In the genomic region with DNA sequence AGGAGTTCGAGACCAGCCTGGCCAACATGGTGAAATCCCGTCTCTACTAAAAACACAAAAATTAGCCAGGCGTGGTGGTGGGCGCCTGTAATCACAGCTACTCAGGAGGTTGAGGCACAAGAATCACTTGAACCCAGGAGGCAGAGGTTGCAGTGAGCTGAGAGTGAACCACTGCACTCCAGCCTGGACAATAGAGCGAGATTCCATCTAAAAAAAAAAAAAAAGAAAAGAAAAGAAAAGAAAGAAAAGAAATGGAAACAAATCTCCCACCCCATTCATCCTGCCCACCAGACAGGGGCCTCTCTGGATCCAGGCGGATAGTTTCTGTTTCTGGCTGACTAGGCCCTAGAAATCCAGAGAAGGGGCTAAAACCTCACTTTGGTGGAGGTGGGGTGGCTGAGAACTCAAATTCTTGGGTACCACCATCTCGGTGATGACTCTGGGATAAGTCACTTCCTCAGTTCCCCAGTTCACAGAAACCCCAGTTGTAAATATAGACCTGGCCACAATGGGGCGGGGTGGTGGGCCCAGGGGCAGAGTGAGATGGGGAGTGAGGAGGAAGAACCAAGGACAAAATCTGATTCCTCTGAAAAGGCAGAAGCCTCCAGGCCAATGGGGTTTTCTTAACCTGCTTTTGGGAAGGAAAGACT, we compare ENCODE assay signal across 11 cellular contexts. TPM values are rescaled to one million over a fixed set of nuclear protein-coding genes. Genes with fewer than 3 reads are reported as not detected.
DNase-seq lines count a peak whose midpoint lies in the region; ATAC-seq and TF ChIP-seq lines count a peak whose summit lies in the region.
"Had no signal": no experiment of that assay in that cellular context is flagged by ENCODE, and none has a peak within 500 bp of the region (broad histone marks: within the 10 kb centered on the region; RNA-seq: fewer than 3 reads in every experiment).

No MANE protein-coding gene starts in this region.

- POLR2A ChIA-PET in RWPE1 (lab: Yijun Ruan, JAX; ENCODE audit: low non-redundant PET), result interaction anchor here (0.6 kb wide), 1 partner anchor 155 kb away, joined by 9 read pairs; no protein-coding TSS in a partner anchor

- H3K4me3 ChIP-seq in lower lobe of right lung, result no peak overlapping the region
- no peak overlapping the region for H3K4me3 ChIP-seq in transverse colon
- H3K4me3 ChIP-seq: body of pancreas, sigmoid colon had no signal

- peak; percentile 64 to 73 for DNase-seq in activated CD4-positive, alpha-beta T cell treated with anti-CD3 and anti-CD28 coated beads for 24 hours (ENCODE audit: low read depth in 2 of 2)
- DNase-seq in activated CD4-positive, alpha-beta T cell treated with anti-CD3 and anti-CD28 coated beads for 1 hour, result no peak
- DNase-seq in activated CD8-positive, alpha-beta memory T cell treated with anti-CD3 and anti-CD28 coated beads for 4 hours (ENCODE audit: low read depth in 2 of 2), result peak; percentile 48 to 68
- DNase-seq in lower lobe of right lung, result no peak
- peak; percentile 34 for DNase-seq in transverse colon
- DNase-seq in RWPE1 (ENCODE audit: low spot score), result no peak
- no peak for DNase-seq in DMS 273 treated with DMSO at 0.1 percent for 48 hours (lab: John Stamatoyannopoulos, UW)
- DNase-seq in LoVo (ENCODE audit: low spot score), result no peak
- DNase-seq: NCI-H748 treated with DMSO at 0.1 percent for 48 hours, sigmoid colon had no signal

- in situ Hi-C loops in transverse colon (cut with MboI; ENCODE audit: low pct_ligation_motif_present in 1 of 4, low pct_unique_long_range_greater_than_20kb in 1 of 4, low sequenced_read_pairs in 3 of 4), result no loop called here

- peak in 1 of 2 donors; percentile 34 for ATAC-seq in lower lobe of right lung
- ATAC-seq: body of pancreas had no signal

- H3K27ac ChIP-seq in lower lobe of right lung (peak overlapping the region; percentile 61), transverse colon (peak overlapping the region; percentile 50 to 59 (median 54)), RWPE1 (no peak overlapping the region)

- H3K4me1 ChIP-seq in lower lobe of right lung, result peaks cover 24% of the 10 kb centered on the region
- H3K4me1 ChIP-seq in transverse colon, result peaks cover 0 to 11% (median 5%) of the 10 kb centered on the region in 4 donors

- CTCF ChIA-PET in RWPE1 (lab: Yijun Ruan, JAX), result no interaction called here

- 74% methylated on average over 8 of the region's 8 CpGs; no CpG with 5 or more reads in 1 of the 2 donors for WGBS in transverse colon (ENCODE audit: low coverage in 1 of 2), 2 donors

- TF ChIP-seq POLR2A in transverse colon (IDR thresholded peaks at IDR 0.05), result no peak

- TF ChIP-seq EP300 in transverse colon (IDR thresholded peaks at IDR 0.05; ENCODE audit: low read depth), result no peak

- H3K9me3 ChIP-seq in lower lobe of right lung (no peaks in the 10 kb centered on the region), transverse colon (no peaks in the 10 kb centered on the region)
- H3K9me3 ChIP-seq: body of pancreas, sigmoid colon had no signal

- no peaks in the 10 kb centered on the region for H3K36me3 ChIP-seq in lower lobe of right lung
- no peaks in the 10 kb centered on the region for H3K36me3 ChIP-seq in transverse colon
- H3K36me3 ChIP-seq: sigmoid colon had no signal

- TF ChIP-seq CTCF in lower lobe of right lung (IDR thresholded peaks at IDR 0.05), result no peak
- TF ChIP-seq CTCF in transverse colon (IDR thresholded peaks at IDR 0.05), result no peak
- no peak for TF ChIP-seq CTCF in RWPE1 (conservative IDR thresholded peaks at IDR 0.05; ENCODE audit: low read depth)

- intact Hi-C loops in lower lobe of right lung (cut with DNase I) (no loop called here), transverse colon (cut with DNase I; ENCODE audit: low total_unique reads) (no loop called here)

- H3K27me3 ChIP-seq in lower lobe of right lung (ENCODE audit: low read depth) (no peaks in the 10 kb centered on the region), transverse colon (no peaks in the 10 kb centered on the region)
- H3K27me3 ChIP-seq: body of pancreas, sigmoid colon had no signal

RNA-seq across cellular contexts. Expression of gene SOCS1, which starts 22.2 kb away (rescaled TPM):
- total RNA-seq in lower lobe of right lung, result 17.8 TPM
- 10 to 100 TPM in 2 of 4 donors, 1 to 10 TPM in 2; 2.2 to 17.6 (median 10.8) TPM for total RNA-seq in transverse colon

RNA-seq across cellular contexts. Expression of gene TNP2, which starts 35.3 kb away (rescaled TPM):
- total RNA-seq in lower lobe of right lung (not detected), transverse colon (not detected)
- total RNA-seq: body of pancreas, sigmoid colon had no signal

RNA-seq across cellular contexts. Expression of gene PRM3, which starts 39.6 kb away (rescaled TPM):
- total RNA-seq in lower lobe of right lung (not detected), transverse colon (not detected)
- total RNA-seq: body of pancreas, sigmoid colon had no signal

RNA-seq across cellular contexts. Expression of gene PRM2, which starts 42.4 kb away (rescaled TPM):
- total RNA-seq in lower lobe of right lung (not detected), transverse colon (not detected)
- total RNA-seq: body of pancreas, sigmoid colon had no signal

RNA-seq across cellular contexts. Expression of gene PRM1, which starts 47.3 kb away (rescaled TPM):
- total RNA-seq in lower lobe of right lung (not detected), transverse colon (not detected)
- total RNA-seq: body of pancreas, sigmoid colon had no signal

Comparison
In these comparisons a context has a peak if more than half of its experiments do, and no peak if none do; other contexts are left out.
1. DNase-seq: peak in activated CD4-positive, alpha-beta T cell treated with anti-CD3 and anti-CD28 coated beads for 24 hours (2 of 2), activated CD8-positive, alpha-beta memory T cell treated with anti-CD3 and anti-CD28 coated beads for 4 hours (2 of 2) and transverse colon (single experiment); none in activated CD4-positive, alpha-beta T cell treated with anti-CD3 and anti-CD28 coated beads for 1 hour (single experiment), lower lobe of right lung (single experiment), RWPE1 (single experiment), DMS 273 treated with DMSO at 0.1 percent for 48 hours (single experiment) and LoVo (single experiment).